Comparison of ENCODE assay signal across 1 cellular context in genomic region chr13:113034451-113035208, GRCh38.
TF ChIP-seq lines count a peak whose summit lies in the region.

No MANE protein-coding gene starts in this region.

TF ChIP-seq in HepG2, 621 proteins besides CTCF, POLR2A, EP300 and RAD21 (continued from another document and continues in another):
- TF ChIP-seq RXRB (CRISPR knock-in tag; IDR thresholded peaks at IDR 0.05; ENCODE audit: borderline replicate concordance) (peak; percentile 17; the same call in 1 of the 2 replicates), POGK (CRISPR knock-in tag; conservative IDR thresholded peaks at IDR 0.05) (no peak), POLR2G (IDR thresholded peaks at IDR 0.05; ENCODE audit: low read depth, low read length) (no peak), HDAC2 (CRISPR knock-in tag; IDR thresholded peaks at IDR 0.05) (0 out of 2 replicates have a peak, but pooled peaks have one; percentile 11), ZNF180 (CRISPR knock-in tag; IDR thresholded peaks at IDR 0.05; ENCODE audit: borderline replicate concordance, low read depth) (no peak), NFKB2 (CRISPR knock-in tag; IDR thresholded peaks at IDR 0.05; ENCODE audit: borderline replicate concordance) (0 out of 2 replicates have a peak, but pooled peaks have one; percentile 19), PATZ1 (CRISPR knock-in tag; IDR thresholded peaks at IDR 0.05) (0 out of 2 replicates have a peak, but pooled peaks have one; percentile 14), BCL3 (CRISPR knock-in tag; IDR thresholded peaks at IDR 0.05) (no peak), HOXA3 (CRISPR knock-in tag; IDR thresholded peaks at IDR 0.05) (0 out of 2 replicates have a peak, but pooled peaks have one; percentile 11), ZFY (CRISPR knock-in tag; IDR thresholded peaks at IDR 0.05) (peak; percentile 32; the same call in 1 of the 2 replicates), ZNF225 (CRISPR knock-in tag; IDR thresholded peaks at IDR 0.05) (0 out of 2 replicates have a peak, but pooled peaks have one; percentile 64), GABPA (IDR thresholded peaks at IDR 0.05; ENCODE audit: low read depth, low read length) (no peak), GABPA (CRISPR knock-in tag; IDR thresholded peaks at IDR 0.05; ENCODE audit: low read depth) (no peak), GZF1 (CRISPR knock-in tag; IDR thresholded peaks at IDR 0.05) (no peak), KDM4B (CRISPR knock-in tag; IDR thresholded peaks at IDR 0.05) (no peak), ZNF687 (CRISPR knock-in tag; IDR thresholded peaks at IDR 0.05) (peak; percentile 69), HNRNPL (IDR thresholded peaks at IDR 0.05; ENCODE audit: low read depth, low read length) (peak; percentile 91), RBM39 (IDR thresholded peaks at IDR 0.05; ENCODE audit: low read depth, low read length, poor library complexity, severe bottlenecking) (peak; percentile 25), FIP1L1 (IDR thresholded peaks at IDR 0.05; ENCODE audit: borderline replicate concordance, insufficient read depth, low read depth, low read length) (no peak), SIX4 (CRISPR knock-in tag; IDR thresholded peaks at IDR 0.05) (no peak), UBTF (CRISPR knock-in tag; IDR thresholded peaks at IDR 0.05) (no peak), BORCS8-MEF2B (CRISPR knock-in tag; IDR thresholded peaks at IDR 0.05) (no peak), FOXK2 (IDR thresholded peaks at IDR 0.05) (no peak), MTF1 (CRISPR knock-in tag; IDR thresholded peaks at IDR 0.05) (no peak), DBP (CRISPR knock-in tag; IDR thresholded peaks at IDR 0.05; ENCODE audit: not compliant biosample characterization) (no peak), GATAD2A (CRISPR knock-in tag; IDR thresholded peaks at IDR 0.05) (no peak), TAF1 (CRISPR knock-in tag; IDR thresholded peaks at IDR 0.05) (no peak), ATRX (CRISPR knock-in tag; IDR thresholded peaks at IDR 0.05; ENCODE audit: borderline replicate concordance) (no peak), ZBTB33 (CRISPR knock-in tag; IDR thresholded peaks at IDR 0.05) (peak; percentile 69; the same call in 1 of the 2 replicates), ZNF883 (CRISPR knock-in tag; IDR thresholded peaks at IDR 0.05; ENCODE audit: not compliant biosample characterization) (peak; percentile 58), ATF5 (CRISPR knock-in tag; IDR thresholded peaks at IDR 0.05; ENCODE audit: low read depth) (no peak), TBX2 (CRISPR knock-in tag; IDR thresholded peaks at IDR 0.05; ENCODE audit: borderline replicate concordance) (0 out of 2 replicates have a peak, but pooled peaks have one; percentile 5), ZNF142 (CRISPR knock-in tag; IDR thresholded peaks at IDR 0.05) (no peak), STAG1 (CRISPR knock-in tag; IDR thresholded peaks at IDR 0.05) (peak; percentile 94), DDIT3 (CRISPR knock-in tag; IDR thresholded peaks at IDR 0.05) (no peak), CBX5 (CRISPR knock-in tag; IDR thresholded peaks at IDR 0.05; ENCODE audit: borderline replicate concordance) (0 out of 2 replicates have a peak, but pooled peaks have one; percentile 46)
